ENCODE assay signal across 9 cellular contexts in the genomic region with DNA sequence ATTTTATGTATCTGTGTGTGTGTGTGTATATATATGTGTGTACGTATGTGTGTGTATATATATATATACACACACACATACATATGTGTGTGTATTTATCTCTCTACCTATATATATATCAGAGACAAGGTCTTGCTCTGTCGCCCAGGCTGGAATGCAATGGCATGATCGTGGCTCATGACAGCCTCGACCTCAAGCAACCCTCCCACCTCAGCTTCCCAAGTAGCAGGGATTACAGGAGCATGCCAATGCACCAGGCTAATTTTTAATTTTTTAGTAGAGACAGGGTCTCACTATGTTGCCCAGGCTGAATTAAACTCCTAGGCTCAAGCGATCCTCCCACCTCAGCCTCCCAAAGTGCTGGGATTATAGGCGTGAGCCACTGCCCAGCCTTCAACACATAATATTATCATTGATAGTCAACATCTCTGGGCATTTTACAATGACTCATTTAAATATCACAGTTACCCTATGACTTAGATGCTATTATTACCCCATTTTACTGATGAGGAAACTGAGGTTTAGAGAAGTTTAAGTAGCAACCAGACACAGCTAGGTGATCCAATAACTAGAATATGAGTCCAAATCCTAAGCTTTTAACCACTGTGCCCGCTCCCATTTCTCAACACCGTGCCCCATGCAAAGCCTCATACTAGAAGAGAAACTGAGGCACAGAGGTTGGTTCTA. TPM values are rescaled to one million over a fixed set of nuclear protein-coding genes. Genes with fewer than 3 reads are reported as not detected.
DNase-seq lines count a peak whose midpoint lies in the region; TF ChIP-seq lines count a peak whose summit lies in the region.
"Had no signal": no experiment of that assay in that cellular context is flagged by ENCODE, and none has a peak within 500 bp of the region (broad histone marks: within the 10 kb centered on the region; RNA-seq: fewer than 3 reads in every experiment).

No MANE protein-coding gene starts in this region.

- H3K27ac ChIP-seq in KOPT-K1 (ENCODE audit: low read depth, low read length, poor library complexity, severe bottlenecking) (peak overlapping the region; percentile 60), mucosa of rectum (ENCODE audit: low read depth in 2 of 2, low read length in 2 of 2) (peak overlapping the region; percentile 22 to 88), tibial artery (peak overlapping the region; percentile 41 to 51)

- H3K4me3 Mint-ChIP-seq in chondrocyte (ENCODE audit: unreplicated experiment): peak overlapping the region; percentile 66

- H3K4me1 ChIP-seq in mucosa of rectum (ENCODE audit: control insufficient read depth in 2 of 2, insufficient read depth in 2 of 2, low read length in 2 of 2) (peaks cover 12 to 16% of the 10 kb centered on the region in 2 donors), tibial artery (peaks cover 4 to 53% (median 37%) of the 10 kb centered on the region in 4 donors)

- H3K27me3 Mint-ChIP-seq in chondrocyte (ENCODE audit: low read depth): no peaks in the 10 kb centered on the region

- H3K9ac ChIP-seq in mucosa of rectum (ENCODE audit: low read depth in 1 of 2, low read length in 2 of 2): no peak overlapping the region

- DNase-seq in chondrocyte (ENCODE audit: low spot score) (no peak), tibial artery (no peak), SIG-M5 treated with dmso at 0.1 percent for 504 hours (lab: John Stamatoyannopoulos, UW; ENCODE audit: unreplicated experiment) (no peak), GM10266 (ENCODE audit: extremely low spot score) (no peak), NCI-H510A treated with DMSO at 0.1 percent for 48 hours (lab: John Stamatoyannopoulos, UW) (no peak)
- DNase-seq: activated CD4-positive, alpha-beta T cell treated with anti-CD3 and anti-CD28 coated beads for 48 hours; activated naive CD4-positive, alpha-beta T cell treated with anti-CD3 and anti-CD28 coated beads, Interleukin-2, amount 50 U/mL, for 16 hours had no signal

- no peaks in the 10 kb centered on the region for H3K9me3 Mint-ChIP-seq in chondrocyte (ENCODE audit: low read depth)

- H3K27ac Mint-ChIP-seq in chondrocyte (ENCODE audit: unreplicated experiment): peak overlapping the region; percentile 98

- H3K27me3 ChIP-seq in mucosa of rectum (ENCODE audit: control insufficient read depth in 2 of 2, insufficient read depth in 2 of 2, low read length in 2 of 2) (no peaks in the 10 kb centered on the region), tibial artery (no peaks in the 10 kb centered on the region)

- H3K4me1 Mint-ChIP-seq in chondrocyte (ENCODE audit: low read depth): peaks cover 33% of the 10 kb centered on the region

- H3K4me3 ChIP-seq in mucosa of rectum (ENCODE audit: low read length in 2 of 2) (peak overlapping the region in 1 of 2 donors; percentile 67), tibial artery (no peak overlapping the region)

- H3K36me3 ChIP-seq in KOPT-K1 (ENCODE audit: insufficient read depth, low read length) (no peaks in the 10 kb centered on the region), mucosa of rectum (ENCODE audit: control insufficient read depth in 2 of 2, insufficient read depth in 2 of 2, low read length in 2 of 2) (peaks cover 16 to 18% of the 10 kb centered on the region in 2 donors), tibial artery (peaks cover 41 to 47% (median 42%) of the 10 kb centered on the region in 3 donors)

- intact Hi-C loops in tibial artery (cut with DNase I; ENCODE audit: low total_unique reads): no loop called here

- H3K36me3 Mint-ChIP-seq in chondrocyte (ENCODE audit: low read depth): peaks cover 5% of the 10 kb centered on the region

- H3K9me3 ChIP-seq in KOPT-K1 (ENCODE audit: insufficient read depth, low read length, poor library complexity, severe bottlenecking) (no peaks in the 10 kb centered on the region), mucosa of rectum (ENCODE audit: control insufficient read depth in 2 of 2, low read length in 2 of 2) (no peaks in the 10 kb centered on the region), tibial artery (no peaks in the 10 kb centered on the region)

- TF ChIP-seq CTCF in chondrocyte (IDR thresholded peaks at IDR 0.05) (no peak), tibial artery (IDR thresholded peaks at IDR 0.05) (no peak), GM10266 (IDR thresholded peaks at IDR 0.05; ENCODE audit: control insufficient read depth, insufficient read depth, low read depth, missing control alignments) (no peak)

RNA-seq across cellular contexts. Expression of a gene that starts 24.3 kb away (rescaled TPM):
- 52.3 to 70.5 TPM (median 59.2 TPM) in 3 replicates for total RNA-seq in chondrocyte

RNA-seq across cellular contexts. Expression of a gene that starts 28.4 kb away (rescaled TPM):
- total RNA-seq in chondrocyte: 48.3 to 51.0 TPM (median 49.7 TPM) in 3 replicates

RNA-seq across cellular contexts. Expression of a gene that starts 28.6 kb away (rescaled TPM):
- total RNA-seq in chondrocyte: 46.3 to 51.2 TPM (median 47.0 TPM) in 3 replicates

RNA-seq across cellular contexts. Expression of a gene that starts 46.9 kb away (rescaled TPM):
- 1.3 to 2.8 TPM (median 2.0 TPM) in 3 replicates for total RNA-seq in chondrocyte
